In genomic region chrX:40834225-40834624, GRCh38 we compare ENCODE assay signal across 31 cellular contexts.
"Had no signal": no experiment of that assay in that cellular context is flagged by ENCODE, and none has a peak within 500 bp of the region (broad histone marks: within the 10 kb centered on the region; RNA-seq: fewer than 3 reads in every experiment).

No MANE protein-coding gene starts in this region.

- H3K9me3 Mint-ChIP-seq: activated B cell treated with CpG ODN at 0.5 μM for 24 hours; activated CD4-positive, alpha-beta memory T cell treated with anti-CD3 and anti-CD28 coated beads for 36 hours; activated CD4-positive, alpha-beta T cell treated with anti-CD3 and anti-CD28 coated beads, Interleukin-2, amount 10 ng/mL, durations not matched to agents 24 days and 14 days; activated naive CD4-positive, alpha-beta T cell treated with anti-CD3 and anti-CD28 coated beads for 36 hours; activated naive CD4-positive, alpha-beta T cell treated with anti-CD3 and anti-CD28 coated beads, Interleukin-2, amount 50 U/mL, for 24 hours; activated T-helper 1 cell treated with anti-CD3 and anti-CD28 coated beads, Interleukin-12 subunit alpha, Interleukin-12 subunit beta, Interleukin-2, Interleukin-4 antibody, amounts not matched to agents 30 ng/mL and 10 ng/mL and 1 ng/mL, durations not matched to agents 14 hours and 24 hours and 36 hours; activated T-helper 2 cell treated with anti-CD3 and anti-CD28 coated beads, Interferon-gamma antibody, Interleukin-2, Interleukin-4, amounts not matched to agents 10 μg/mL and 5 μg/mL and 100 μg/mL, durations not matched to agents 14 hours and 24 hours and 36 hours; T-helper 2 cell treated with Interferon-gamma antibody and Interleukin-4, amounts not matched to agents 5 μg/mL and 100 μg/mL, for 36 hours had no signal

- H3K36me3 Mint-ChIP-seq: activated CD4-positive, alpha-beta memory T cell treated with anti-CD3 and anti-CD28 coated beads for 36 hours; activated CD8-positive, alpha-beta memory T cell treated with anti-CD3 and anti-CD28 coated beads, Interleukin-2, amount 10 ng/mL, durations not matched to agents 7 days and 5 days; activated naive CD4-positive, alpha-beta T cell treated with anti-CD3 and anti-CD28 coated beads, Interleukin-2, amount 50 U/mL, for 24 hours; brain had no signal

- DNase-seq: activated B cell treated with CpG ODN at 0.5 μM for 24 hours; activated CD4-positive, alpha-beta memory T cell treated with anti-CD3 and anti-CD28 coated beads for 36 hours; activated CD4-positive, alpha-beta T cell treated with anti-CD3 and anti-CD28 coated beads, Interleukin-2, amount 10 ng/mL, durations not matched to agents 24 days and 14 days; activated CD8-positive, alpha-beta memory T cell treated with anti-CD3 and anti-CD28 coated beads, Interleukin-2, amount 10 ng/mL, durations not matched to agents 7 days and 5 days; activated CD8-positive, alpha-beta memory T cell treated with anti-CD3 and anti-CD28 coated beads, Interleukin-2, amount 50 U/mL, for 4 hours; activated CD8-positive, alpha-beta T cell treated with anti-CD3 and anti-CD28 coated beads, Interleukin-2, amount 10 ng/mL, durations not matched to agents 7 days and 5 days; activated effector memory CD4-positive, alpha-beta T cell treated with anti-CD3 and anti-CD28 coated beads, Interleukin-2, amount 50 U/mL, for 16 hours; activated naive CD4-positive, alpha-beta T cell treated with anti-CD3 and anti-CD28 coated beads for 36 hours; activated naive CD8-positive, alpha-beta T cell treated with anti-CD3 and anti-CD28 coated beads, Interleukin-2, amount 10 ng/mL, durations not matched to agents 7 days and 5 days; activated T-cell treated with anti-CD3 and anti-CD28 coated beads, Interleukin-2, amount 50 U/mL, for 1 hour; activated T-cell treated with anti-CD3 and anti-CD28 coated beads, Interleukin-2, amount 50 U/mL, for 48 hours; central memory CD4-positive, alpha-beta T cell; cerebellar nuclear complex; colonic mucosa; effector memory CD4-positive, alpha-beta T cell; endodermal cell; foreskin keratinocyte; gastrocnemius medialis; glutamatergic neuron; heart left ventricle; T-helper 17 cell; T1000; WERI-Rb-1 had no signal

- H3K4me3 ChIP-seq: ascending aorta, breast epithelium, cardiac muscle cell, colonic mucosa, gastrocnemius medialis, heart left ventricle had no signal

- H3K4me1 Mint-ChIP-seq: activated B cell treated with CpG ODN at 0.5 μM for 24 hours; activated CD4-positive, alpha-beta T cell treated with anti-CD3 and anti-CD28 coated beads, Interleukin-2, amount 10 ng/mL, durations not matched to agents 24 days and 14 days; activated CD8-positive, alpha-beta memory T cell treated with anti-CD3 and anti-CD28 coated beads, Interleukin-2, amount 10 ng/mL, durations not matched to agents 7 days and 5 days; activated naive CD4-positive, alpha-beta T cell treated with anti-CD3 and anti-CD28 coated beads, Interleukin-2, amount 50 U/mL, for 24 hours; activated naive CD8-positive, alpha-beta T cell treated with anti-CD3 and anti-CD28 coated beads, Interleukin-2, amount 10 ng/mL, durations not matched to agents 7 days and 5 days; brain; endodermal cell; T-helper 17 cell had no signal

- H3K4me1 ChIP-seq: ascending aorta, breast epithelium, colonic mucosa, foreskin keratinocyte, gastrocnemius medialis, heart left ventricle had no signal

- H3K36me3 ChIP-seq: ascending aorta, breast epithelium, cardiac muscle cell, colonic mucosa, gastrocnemius medialis, heart left ventricle, WERI-Rb-1 had no signal

- H3K27me3 ChIP-seq: ascending aorta, cardiac muscle cell, colonic mucosa, foreskin keratinocyte, gastrocnemius medialis had no signal

- H3K9me3 ChIP-seq: colonic mucosa, gastrocnemius medialis had no signal

- H3K27ac ChIP-seq: ascending aorta, breast epithelium, cardiac muscle cell, colonic mucosa, foreskin keratinocyte, gastrocnemius medialis, heart left ventricle, WERI-Rb-1 had no signal

- H3K4me3 Mint-ChIP-seq: activated B cell treated with CpG ODN at 0.5 μM for 24 hours; activated CD4-positive, alpha-beta memory T cell treated with anti-CD3 and anti-CD28 coated beads for 36 hours; activated CD4-positive, alpha-beta T cell treated with anti-CD3 and anti-CD28 coated beads, Interleukin-2, amount 10 ng/mL, durations not matched to agents 24 days and 14 days; activated CD8-positive, alpha-beta memory T cell treated with anti-CD3 and anti-CD28 coated beads, Interleukin-2, amount 10 ng/mL, durations not matched to agents 7 days and 5 days; activated CD8-positive, alpha-beta T cell treated with anti-CD3 and anti-CD28 coated beads, Interleukin-2, amount 10 ng/mL, durations not matched to agents 7 days and 5 days; activated naive CD4-positive, alpha-beta T cell treated with anti-CD3 and anti-CD28 coated beads for 36 hours; activated naive CD4-positive, alpha-beta T cell treated with anti-CD3 and anti-CD28 coated beads, Interleukin-2, amount 50 U/mL, for 24 hours; activated naive CD8-positive, alpha-beta T cell treated with anti-CD3 and anti-CD28 coated beads, Interleukin-2, amount 10 ng/mL, durations not matched to agents 7 days and 5 days; activated T-helper 1 cell treated with anti-CD3 and anti-CD28 coated beads, Interleukin-12 subunit alpha, Interleukin-12 subunit beta, Interleukin-2, Interleukin-4 antibody, amounts not matched to agents 30 ng/mL and 10 ng/mL and 1 ng/mL, durations not matched to agents 14 hours and 24 hours and 36 hours; brain; endodermal cell; T-helper 17 cell; T-helper 2 cell treated with Interferon-gamma antibody and Interleukin-4, amounts not matched to agents 5 μg/mL and 100 μg/mL, for 36 hours had no signal

- H3K27ac Mint-ChIP-seq: activated B cell treated with CpG ODN at 0.5 μM for 24 hours; activated CD4-positive, alpha-beta memory T cell treated with anti-CD3 and anti-CD28 coated beads for 36 hours; activated CD4-positive, alpha-beta T cell treated with anti-CD3 and anti-CD28 coated beads, Interleukin-2, amount 10 ng/mL, durations not matched to agents 24 days and 14 days; activated CD8-positive, alpha-beta memory T cell treated with anti-CD3 and anti-CD28 coated beads, Interleukin-2, amount 10 ng/mL, durations not matched to agents 7 days and 5 days; activated CD8-positive, alpha-beta T cell treated with anti-CD3 and anti-CD28 coated beads, Interleukin-2, amount 10 ng/mL, durations not matched to agents 7 days and 5 days; activated naive CD4-positive, alpha-beta T cell treated with anti-CD3 and anti-CD28 coated beads for 36 hours; activated naive CD4-positive, alpha-beta T cell treated with anti-CD3 and anti-CD28 coated beads, Interleukin-2, amount 50 U/mL, for 24 hours; activated naive CD8-positive, alpha-beta T cell treated with anti-CD3 and anti-CD28 coated beads, Interleukin-2, amount 10 ng/mL, durations not matched to agents 7 days and 5 days; activated T-helper 1 cell treated with anti-CD3 and anti-CD28 coated beads, Interleukin-12 subunit alpha, Interleukin-12 subunit beta, Interleukin-2, Interleukin-4 antibody, amounts not matched to agents 30 ng/mL and 10 ng/mL and 1 ng/mL, durations not matched to agents 14 hours and 24 hours and 36 hours; activated T-helper 2 cell treated with anti-CD3 and anti-CD28 coated beads, Interferon-gamma antibody, Interleukin-2, Interleukin-4, amounts not matched to agents 10 μg/mL and 5 μg/mL and 100 μg/mL, durations not matched to agents 14 hours and 24 hours and 36 hours; endodermal cell; T-helper 17 cell; T-helper 2 cell treated with Interferon-gamma antibody and Interleukin-4, amounts not matched to agents 5 μg/mL and 100 μg/mL, for 36 hours had no signal

- H3K27me3 Mint-ChIP-seq: activated B cell treated with CpG ODN at 0.5 μM for 24 hours; activated CD4-positive, alpha-beta memory T cell treated with anti-CD3 and anti-CD28 coated beads for 36 hours; activated CD4-positive, alpha-beta T cell treated with anti-CD3 and anti-CD28 coated beads, Interleukin-2, amount 10 ng/mL, durations not matched to agents 24 days and 14 days; activated naive CD4-positive, alpha-beta T cell treated with anti-CD3 and anti-CD28 coated beads, Interleukin-2, amount 50 U/mL, for 24 hours had no signal
